1 cellular context compared by ENCODE assay signal in the genomic region with DNA sequence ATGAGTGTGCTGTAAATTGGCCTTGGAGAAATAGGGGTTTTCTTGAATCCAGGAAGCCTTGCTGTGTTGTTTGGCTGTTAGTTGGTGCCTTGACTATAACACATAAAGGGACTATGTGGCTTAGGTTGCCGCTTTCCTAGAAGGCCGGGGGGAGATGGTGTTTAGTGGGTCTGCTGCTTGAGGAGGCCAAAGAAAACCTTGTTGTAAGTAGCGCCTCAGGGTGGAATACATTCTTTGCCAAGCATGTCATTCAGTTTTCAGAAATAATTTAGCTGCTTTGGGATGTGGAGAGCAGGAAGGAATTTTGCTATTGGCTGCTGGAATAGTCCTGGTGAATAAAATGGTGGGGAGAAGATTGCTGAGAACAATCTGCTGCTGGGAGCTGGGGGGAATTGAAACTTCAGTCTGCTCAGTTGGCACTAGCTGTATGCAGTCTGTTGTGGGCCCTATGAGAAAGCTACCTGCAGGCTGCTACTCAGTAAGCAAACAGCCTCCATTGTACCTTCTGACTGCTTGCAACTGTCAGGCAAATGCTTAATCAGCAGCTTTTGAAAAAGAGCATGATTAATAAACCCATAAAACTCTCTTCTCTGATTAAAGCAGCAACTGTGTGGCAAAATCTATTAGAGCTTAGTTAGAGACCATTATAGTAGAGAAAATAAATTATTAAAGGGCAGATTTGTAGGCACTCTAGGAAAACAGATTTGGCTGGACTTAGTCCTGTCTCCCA.
TF ChIP-seq lines count a peak whose summit lies in the region.

No MANE protein-coding gene starts in this region.

TF ChIP-seq in GM23338, 12 proteins besides CTCF, POLR2A, EP300 and RAD21 (continued from another document):
- TF ChIP-seq, protein P1, sequence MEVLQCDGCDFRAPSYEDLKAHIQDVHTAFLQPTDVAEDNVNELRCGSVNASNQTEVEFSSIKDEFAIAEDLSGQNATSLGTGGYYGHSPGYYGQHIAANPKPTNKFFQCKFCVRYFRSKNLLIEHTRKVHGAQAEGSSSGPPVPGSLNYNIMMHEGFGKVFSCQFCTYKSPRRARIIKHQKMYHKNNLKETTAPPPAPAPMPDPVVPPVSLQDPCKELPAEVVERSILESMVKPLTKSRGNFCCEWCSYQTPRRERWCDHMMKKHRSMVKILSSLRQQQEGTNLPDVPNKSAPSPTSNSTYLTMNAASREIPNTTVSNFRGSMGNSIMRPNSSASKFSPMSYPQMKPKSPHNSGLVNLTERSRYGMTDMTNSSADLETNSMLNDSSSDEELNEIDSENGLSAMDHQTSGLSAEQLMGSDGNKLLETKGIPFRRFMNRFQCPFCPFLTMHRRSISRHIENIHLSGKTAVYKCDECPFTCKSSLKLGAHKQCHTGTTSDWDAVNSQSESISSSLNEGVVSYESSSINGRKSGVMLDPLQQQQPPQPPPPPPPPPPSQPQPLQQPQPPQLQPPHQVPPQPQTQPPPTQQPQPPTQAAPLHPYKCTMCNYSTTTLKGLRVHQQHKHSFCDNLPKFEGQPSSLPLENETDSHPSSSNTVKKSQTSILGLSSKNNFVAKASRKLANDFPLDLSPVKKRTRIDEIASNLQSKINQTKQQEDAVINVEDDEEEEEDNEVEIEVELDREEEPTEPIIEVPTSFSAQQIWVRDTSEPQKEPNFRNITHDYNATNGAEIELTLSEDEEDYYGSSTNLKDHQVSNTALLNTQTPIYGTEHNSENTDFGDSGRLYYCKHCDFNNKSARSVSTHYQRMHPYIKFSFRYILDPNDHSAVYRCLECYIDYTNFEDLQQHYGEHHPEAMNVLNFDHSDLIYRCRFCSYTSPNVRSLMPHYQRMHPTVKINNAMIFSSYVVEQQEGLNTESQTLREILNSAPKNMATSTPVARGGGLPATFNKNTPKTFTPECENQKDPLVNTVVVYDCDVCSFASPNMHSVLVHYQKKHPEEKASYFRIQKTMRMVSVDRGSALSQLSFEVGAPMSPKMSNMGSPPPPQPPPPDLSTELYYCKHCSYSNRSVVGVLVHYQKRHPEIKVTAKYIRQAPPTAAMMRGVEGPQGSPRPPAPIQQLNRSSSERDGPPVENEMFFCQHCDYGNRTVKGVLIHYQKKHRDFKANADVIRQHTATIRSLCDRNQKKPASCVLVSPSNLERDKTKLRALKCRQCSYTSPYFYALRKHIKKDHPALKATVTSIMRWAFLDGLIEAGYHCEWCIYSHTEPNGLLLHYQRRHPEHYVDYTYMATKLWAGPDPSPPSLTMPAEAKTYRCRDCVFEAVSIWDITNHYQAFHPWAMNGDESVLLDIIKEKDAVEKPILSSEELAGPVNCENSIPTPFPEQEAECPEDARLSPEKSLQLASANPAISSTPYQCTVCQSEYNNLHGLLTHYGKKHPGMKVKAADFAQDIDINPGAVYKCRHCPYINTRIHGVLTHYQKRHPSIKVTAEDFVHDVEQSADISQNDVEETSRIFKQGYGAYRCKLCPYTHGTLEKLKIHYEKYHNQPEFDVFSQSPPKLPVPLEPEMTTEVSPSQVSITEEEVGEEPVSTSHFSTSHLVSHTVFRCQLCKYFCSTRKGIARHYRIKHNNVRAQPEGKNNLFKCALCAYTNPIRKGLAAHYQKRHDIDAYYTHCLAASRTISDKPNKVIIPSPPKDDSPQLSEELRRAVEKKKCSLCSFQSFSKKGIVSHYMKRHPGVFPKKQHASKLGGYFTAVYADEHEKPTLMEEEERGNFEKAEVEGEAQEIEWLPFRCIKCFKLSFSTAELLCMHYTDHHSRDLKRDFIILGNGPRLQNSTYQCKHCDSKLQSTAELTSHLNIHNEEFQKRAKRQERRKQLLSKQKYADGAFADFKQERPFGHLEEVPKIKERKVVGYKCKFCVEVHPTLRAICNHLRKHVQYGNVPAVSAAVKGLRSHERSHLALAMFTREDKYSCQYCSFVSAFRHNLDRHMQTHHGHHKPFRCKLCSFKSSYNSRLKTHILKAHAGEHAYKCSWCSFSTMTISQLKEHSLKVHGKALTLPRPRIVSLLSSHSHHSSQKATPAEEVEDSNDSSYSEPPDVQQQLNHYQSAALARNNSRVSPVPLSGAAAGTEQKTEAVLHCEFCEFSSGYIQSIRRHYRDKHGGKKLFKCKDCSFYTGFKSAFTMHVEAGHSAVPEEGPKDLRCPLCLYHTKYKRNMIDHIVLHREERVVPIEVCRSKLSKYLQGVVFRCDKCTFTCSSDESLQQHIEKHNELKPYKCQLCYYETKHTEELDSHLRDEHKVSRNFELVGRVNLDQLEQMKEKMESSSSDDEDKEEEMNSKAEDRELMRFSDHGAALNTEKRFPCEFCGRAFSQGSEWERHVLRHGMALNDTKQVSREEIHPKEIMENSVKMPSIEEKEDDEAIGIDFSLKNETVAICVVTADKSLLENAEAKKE (CRISPR knock-in tag; IDR thresholded peaks at IDR 0.05): no peak
- TF ChIP-seq ZNF114 (CRISPR knock-in tag; IDR thresholded peaks at IDR 0.05): no peak
